Comparison of ENCODE assay signal across 8 cellular contexts in the genomic region with DNA sequence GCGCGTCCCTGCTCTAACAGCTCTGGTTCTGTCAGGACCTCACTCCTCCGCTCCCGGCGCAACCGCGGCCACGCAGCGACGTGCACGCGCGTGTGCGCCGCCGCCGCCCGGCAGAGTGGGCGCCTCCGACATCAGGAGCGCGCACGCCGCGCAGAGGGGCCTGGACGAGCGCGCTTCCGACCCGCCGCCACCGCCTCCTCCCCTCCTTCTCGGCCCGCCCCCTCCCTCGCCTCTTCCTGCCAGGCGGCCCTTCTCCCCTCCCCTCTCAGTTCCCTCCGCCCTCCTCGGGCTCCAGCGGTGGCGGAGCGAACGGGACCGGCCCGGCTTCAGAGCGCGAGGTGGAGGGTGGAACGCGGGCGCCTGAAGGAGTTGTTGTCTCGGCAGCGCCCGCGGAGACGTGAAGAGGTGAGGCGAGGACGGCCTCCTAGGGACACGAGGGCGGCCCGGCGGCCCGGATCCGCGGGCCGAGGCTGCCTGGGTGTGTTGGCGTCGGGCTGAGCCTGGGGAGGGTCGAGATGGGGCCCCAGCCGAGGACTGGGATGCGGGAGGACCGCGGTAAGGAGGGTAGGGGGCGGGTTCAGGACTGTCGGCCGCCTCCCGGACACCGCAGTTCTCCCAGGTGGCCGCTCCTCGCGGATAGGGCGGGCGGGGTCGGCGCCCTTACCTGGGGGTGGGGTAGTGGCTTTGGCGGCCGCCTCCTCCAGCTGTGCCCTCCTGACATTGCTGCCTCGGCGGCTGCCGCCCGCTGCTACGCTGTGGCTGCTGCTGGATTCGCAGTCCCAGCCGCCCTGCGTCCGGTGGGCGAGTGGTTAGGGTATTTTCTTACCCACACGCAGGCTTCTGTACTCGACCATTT. TPM values are rescaled to one million over a fixed set of nuclear protein-coding genes. Genes with fewer than 3 reads are reported as not detected.
DNase-seq lines count a peak whose midpoint lies in the region; ATAC-seq and TF ChIP-seq lines count a peak whose summit lies in the region.

A gene (plus strand): TSS at position 268 of the 856 bp plus-strand sequence.

- POLR2A ChIA-PET in activated CD4-positive, alpha-beta memory T cell treated with anti-CD3 and anti-CD28 coated beads for 36 hours (lab: Charles Lee) = interaction anchor here (0.6 to 4.5 kb wide), 4 partner anchors 10 to 46 kb away, joined by 3 to 26 read pairs (median 4); no protein-coding TSS in a partner anchor

- CTCF ChIA-PET in activated CD4-positive, alpha-beta memory T cell treated with anti-CD3 and anti-CD28 coated beads for 36 hours (lab: Charles Lee) = no interaction called here

- H3K27ac Mint-ChIP-seq in CD14-positive monocyte = peak within 1 kb of the TSS; percentile 71 to 92 (median 83)
- peak within 1 kb of the TSS; percentile 94 for H3K27ac Mint-ChIP-seq in activated CD4-positive, alpha-beta memory T cell treated with anti-CD3 and anti-CD28 coated beads for 36 hours

- peak within 1 kb of the TSS; percentile 95 to 99 for H3K4me3 Mint-ChIP-seq in CD14-positive monocyte
- peak within 1 kb of the TSS; percentile 99 for H3K4me3 Mint-ChIP-seq in activated CD4-positive, alpha-beta memory T cell treated with anti-CD3 and anti-CD28 coated beads for 36 hours

- H3K4me3 ChIP-seq in liver (ENCODE audit: low read depth in 1 of 3, low read length in 3 of 3) = peak within 1 kb of the TSS; percentile 78 to 95 (median 89)

- no peaks in the 10 kb centered on the region for H3K36me3 Mint-ChIP-seq in CD14-positive monocyte
- peaks cover 10% of the 10 kb centered on the region for H3K36me3 Mint-ChIP-seq in activated CD4-positive, alpha-beta memory T cell treated with anti-CD3 and anti-CD28 coated beads for 36 hours

- H3K9me3 ChIP-seq in liver (ENCODE audit: control insufficient read depth in 4 of 4, low read length in 3 of 4) = no peaks in the 10 kb centered on the region

- intact Hi-C loops in CD14-positive monocyte (cut with micrococcal nuclease) = loop anchor here (10.0 kb wide), 2 partner anchors 135 to 295 kb away; a partner anchor contains a TSS
- intact Hi-C loops in activated CD4-positive, alpha-beta memory T cell treated with anti-CD3 and anti-CD28 coated beads for 36 hours (cut with micrococcal nuclease) = loop anchor here (10.0 kb wide), 3 partner anchors 685 to 1625 kb away; a partner anchor contains a TSS

- peaks cover 30% of the 10 kb centered on the region for H3K4me1 Mint-ChIP-seq in CD14-positive monocyte
- peaks cover 60% of the 10 kb centered on the region for H3K4me1 Mint-ChIP-seq in activated CD4-positive, alpha-beta memory T cell treated with anti-CD3 and anti-CD28 coated beads for 36 hours (ENCODE audit: low read depth)

- H3K9me3 Mint-ChIP-seq in CD14-positive monocyte = no peaks in the 10 kb centered on the region
- no peaks in the 10 kb centered on the region for H3K9me3 Mint-ChIP-seq in activated CD4-positive, alpha-beta memory T cell treated with anti-CD3 and anti-CD28 coated beads for 36 hours

- no peaks in the 10 kb centered on the region for H3K36me3 ChIP-seq in liver (ENCODE audit: control insufficient read depth in 4 of 4, insufficient read depth in 3 of 4, low read depth in 1 of 4, low read length in 3 of 4)

- H3K9ac ChIP-seq in liver (ENCODE audit: low read depth in 1 of 2, low read length in 2 of 2) = peak within 1 kb of the TSS; percentile 78 to 81

- TF ChIP-seq RAD21 in liver (IDR thresholded peaks at IDR 0.05) = no peak

- H3K4me1 ChIP-seq in liver (ENCODE audit: control insufficient read depth in 4 of 4, insufficient read depth in 4 of 4, low read length in 3 of 4) = peaks cover 0 to 15% (median 4%) of the 10 kb centered on the region in 4 donors

- H3K27ac ChIP-seq in liver (ENCODE audit: low read depth in 1 of 2, low read length in 2 of 2) = peak within 1 kb of the TSS; percentile 60 to 95

- ATAC-seq in GM19438 (IDR thresholded peaks at IDR 0.05; ENCODE audit: low read depth, unreplicated experiment) (peak; percentile 57), HG03571 (IDR thresholded peaks at IDR 0.05; ENCODE audit: unreplicated experiment) (peak; percentile 64)

- DNase-seq in CD14-positive monocyte (ENCODE audit: low spot score) = peak; percentile 89
- peak; percentile 98 for DNase-seq in NCI-H82 (lab: John Stamatoyannopoulos, UW)
- DNase-seq in activated CD4-positive, alpha-beta memory T cell treated with anti-CD3 and anti-CD28 coated beads for 36 hours = peak; percentile 95
- peak; percentile 79 to 97 for DNase-seq in dermis microvascular lymphatic vessel endothelial cell (ENCODE audit: low read depth in 2 of 2)
- peak; percentile 94 for DNase-seq in stimulated activated CD4-positive, alpha-beta T cell treated with anti-CD3 and anti-CD28 coated beads, Interleukin-4, amount 100 ng/mL, for 1 hour

- H3K27me3 Mint-ChIP-seq in CD14-positive monocyte (ENCODE audit: low read depth in 3 of 3) = no peaks in the 10 kb centered on the region
- H3K27me3 Mint-ChIP-seq in activated CD4-positive, alpha-beta memory T cell treated with anti-CD3 and anti-CD28 coated beads for 36 hours = no peaks in the 10 kb centered on the region

- TF ChIP-seq CTCF in CD14-positive monocyte (IDR thresholded peaks at IDR 0.05) (no peak), liver (IDR thresholded peaks at IDR 0.05; ENCODE audit: low read depth, low read length, missing input control) (no peak)

- WGBS in liver = under 1% methylated on average over 97 of the region's 97 CpGs

- H3K27me3 ChIP-seq in liver (ENCODE audit: control insufficient read depth in 4 of 4, insufficient read depth in 4 of 4, low read length in 3 of 4) = no peaks in the 10 kb centered on the region

TF ChIP-seq in liver, 16 proteins besides CTCF, POLR2A, EP300 and RAD21:
- TF ChIP-seq JUND (IDR thresholded peaks at IDR 0.05) = no peak
- TF ChIP-seq HNF4A (conservative IDR thresholded peaks at IDR 0.05) = no peak
- TF ChIP-seq, protein P1, sequence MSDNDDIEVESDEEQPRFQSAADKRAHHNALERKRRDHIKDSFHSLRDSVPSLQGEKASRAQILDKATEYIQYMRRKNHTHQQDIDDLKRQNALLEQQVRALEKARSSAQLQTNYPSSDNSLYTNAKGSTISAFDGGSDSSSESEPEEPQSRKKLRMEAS (IDR thresholded peaks at IDR 0.05) = no peak
- peak in 1 of 2 donors; percentile 51 for TF ChIP-seq EGR1 (IDR thresholded peaks at IDR 0.05; ENCODE audit: low read depth in 2 of 2)
- TF ChIP-seq GABPA (IDR thresholded peaks at IDR 0.05 in 1 of 2, conservative IDR thresholded peaks at IDR 0.05 in 1 of 2) = no peak
- TF ChIP-seq RXRA (IDR thresholded peaks at IDR 0.05) = no peak
- TF ChIP-seq HNF4G (IDR thresholded peaks at IDR 0.05) = no peak
- no peak for TF ChIP-seq FOXA2 (IDR thresholded peaks at IDR 0.05)
- TF ChIP-seq, protein P2, sequence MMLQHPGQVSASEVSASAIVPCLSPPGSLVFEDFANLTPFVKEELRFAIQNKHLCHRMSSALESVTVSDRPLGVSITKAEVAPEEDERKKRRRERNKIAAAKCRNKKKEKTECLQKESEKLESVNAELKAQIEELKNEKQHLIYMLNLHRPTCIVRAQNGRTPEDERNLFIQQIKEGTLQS (IDR thresholded peaks at IDR 0.05) = no peak
- TF ChIP-seq, protein P3, sequence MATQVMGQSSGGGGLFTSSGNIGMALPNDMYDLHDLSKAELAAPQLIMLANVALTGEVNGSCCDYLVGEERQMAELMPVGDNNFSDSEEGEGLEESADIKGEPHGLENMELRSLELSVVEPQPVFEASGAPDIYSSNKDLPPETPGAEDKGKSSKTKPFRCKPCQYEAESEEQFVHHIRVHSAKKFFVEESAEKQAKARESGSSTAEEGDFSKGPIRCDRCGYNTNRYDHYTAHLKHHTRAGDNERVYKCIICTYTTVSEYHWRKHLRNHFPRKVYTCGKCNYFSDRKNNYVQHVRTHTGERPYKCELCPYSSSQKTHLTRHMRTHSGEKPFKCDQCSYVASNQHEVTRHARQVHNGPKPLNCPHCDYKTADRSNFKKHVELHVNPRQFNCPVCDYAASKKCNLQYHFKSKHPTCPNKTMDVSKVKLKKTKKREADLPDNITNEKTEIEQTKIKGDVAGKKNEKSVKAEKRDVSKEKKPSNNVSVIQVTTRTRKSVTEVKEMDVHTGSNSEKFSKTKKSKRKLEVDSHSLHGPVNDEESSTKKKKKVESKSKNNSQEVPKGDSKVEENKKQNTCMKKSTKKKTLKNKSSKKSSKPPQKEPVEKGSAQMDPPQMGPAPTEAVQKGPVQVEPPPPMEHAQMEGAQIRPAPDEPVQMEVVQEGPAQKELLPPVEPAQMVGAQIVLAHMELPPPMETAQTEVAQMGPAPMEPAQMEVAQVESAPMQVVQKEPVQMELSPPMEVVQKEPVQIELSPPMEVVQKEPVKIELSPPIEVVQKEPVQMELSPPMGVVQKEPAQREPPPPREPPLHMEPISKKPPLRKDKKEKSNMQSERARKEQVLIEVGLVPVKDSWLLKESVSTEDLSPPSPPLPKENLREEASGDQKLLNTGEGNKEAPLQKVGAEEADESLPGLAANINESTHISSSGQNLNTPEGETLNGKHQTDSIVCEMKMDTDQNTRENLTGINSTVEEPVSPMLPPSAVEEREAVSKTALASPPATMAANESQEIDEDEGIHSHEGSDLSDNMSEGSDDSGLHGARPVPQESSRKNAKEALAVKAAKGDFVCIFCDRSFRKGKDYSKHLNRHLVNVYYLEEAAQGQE (IDR thresholded peaks at IDR 0.05) = peak; percentile 88
- TF ChIP-seq NR2F2 (IDR thresholded peaks at IDR 0.05) = no peak
- no peak for TF ChIP-seq FOXA1 (IDR thresholded peaks at IDR 0.05)
- TF ChIP-seq, protein P4, sequence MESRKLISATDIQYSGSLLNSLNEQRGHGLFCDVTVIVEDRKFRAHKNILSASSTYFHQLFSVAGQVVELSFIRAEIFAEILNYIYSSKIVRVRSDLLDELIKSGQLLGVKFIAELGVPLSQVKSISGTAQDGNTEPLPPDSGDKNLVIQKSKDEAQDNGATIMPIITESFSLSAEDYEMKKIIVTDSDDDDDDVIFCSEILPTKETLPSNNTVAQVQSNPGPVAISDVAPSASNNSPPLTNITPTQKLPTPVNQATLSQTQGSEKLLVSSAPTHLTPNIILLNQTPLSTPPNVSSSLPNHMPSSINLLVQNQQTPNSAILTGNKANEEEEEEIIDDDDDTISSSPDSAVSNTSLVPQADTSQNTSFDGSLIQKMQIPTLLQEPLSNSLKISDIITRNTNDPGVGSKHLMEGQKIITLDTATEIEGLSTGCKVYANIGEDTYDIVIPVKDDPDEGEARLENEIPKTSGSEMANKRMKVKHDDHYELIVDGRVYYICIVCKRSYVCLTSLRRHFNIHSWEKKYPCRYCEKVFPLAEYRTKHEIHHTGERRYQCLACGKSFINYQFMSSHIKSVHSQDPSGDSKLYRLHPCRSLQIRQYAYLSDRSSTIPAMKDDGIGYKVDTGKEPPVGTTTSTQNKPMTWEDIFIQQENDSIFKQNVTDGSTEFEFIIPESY (IDR thresholded peaks at IDR 0.05) = no peak
- peak; percentile 35 for TF ChIP-seq SP1 (IDR thresholded peaks at IDR 0.05)
- TF ChIP-seq YY1 (IDR thresholded peaks at IDR 0.05) = peak; percentile 28
- peak; percentile 66 for TF ChIP-seq TAF1 (conservative IDR thresholded peaks at IDR 0.05)

RNA-seq across cellular contexts. Expression of the gene that starts here (rescaled TPM):
- polyA plus RNA-seq in CD14-positive monocyte = 10 to 100 TPM; 63.3 to 75.3 TPM
- 10 to 100 TPM; 30.5 to 30.9 TPM for total RNA-seq in activated CD4-positive, alpha-beta memory T cell treated with anti-CD3 and anti-CD28 coated beads for 36 hours
- 19.3 and 25.4 TPM in 2 replicates for total RNA-seq in dermis microvascular lymphatic vessel endothelial cell
- total RNA-seq in liver = 10 to 100 TPM; 28.0 to 53.5 TPM
- polyA plus RNA-seq in liver = 1 to 10 TPM; 4.8 to 9.6 TPM

Comparison
In these comparisons a context has a peak if more than half of its experiments do, and no peak if none do; other contexts are left out.
1. Peak in every context shown above with its lines: DNase-seq, ATAC-seq, H3K4me3 ChIP-seq and H3K27ac ChIP-seq.
2. RNA of the gene that starts here (polyA plus RNA-seq): 63.3 to 75.3 TPM in CD14-positive monocyte; 4.8 to 9.6 TPM in liver; every median in the first group is over 4 times any median in the second.